In genomic region chr19:4867534-4868285, GRCh38 we compare ENCODE assay signal across 1 cellular context.
TF ChIP-seq lines count a peak whose summit lies in the region.

TSS of gene PLIN3 (minus strand) at chr19:4867667. CDS start at chr19:4861394, 6,273 bp downstream.

TF ChIP-seq in HepG2, 621 proteins besides CTCF, POLR2A, EP300 and RAD21 (continued from another document and continues in another):
- no peak for TF ChIP-seq DZIP1 (CRISPR knock-in tag; IDR thresholded peaks at IDR 0.05)
- TF ChIP-seq MBNL3 (CRISPR knock-in tag; conservative IDR thresholded peaks at IDR 0.05) = no peak
- no peak for TF ChIP-seq ZNF382 (CRISPR knock-in tag; IDR thresholded peaks at IDR 0.05; ENCODE audit: borderline replicate concordance)
- no peak for TF ChIP-seq TRIM24 (CRISPR knock-in tag; IDR thresholded peaks at IDR 0.05)
- no peak for TF ChIP-seq THRA (CRISPR knock-in tag; IDR thresholded peaks at IDR 0.05; ENCODE audit: borderline replicate concordance)
- no peak for TF ChIP-seq ONECUT2 (CRISPR knock-in tag; IDR thresholded peaks at IDR 0.05)
- TF ChIP-seq ZBTB1 (CRISPR knock-in tag; IDR thresholded peaks at IDR 0.05; ENCODE audit: borderline replicate concordance) = no peak
- TF ChIP-seq PHF5A (CRISPR knock-in tag; IDR thresholded peaks at IDR 0.05; ENCODE audit: low read depth, unreplicated experiment) = no peak
- 0 out of 2 replicates have a peak, but pooled peaks have one; percentile 38 for TF ChIP-seq ZNF619 (CRISPR knock-in tag; IDR thresholded peaks at IDR 0.05)
- TF ChIP-seq RFX3 (CRISPR knock-in tag; IDR thresholded peaks at IDR 0.05) = no peak
- peak; percentile 61; the same call in 1 of the 2 replicates for TF ChIP-seq ZNF280D (CRISPR knock-in tag; IDR thresholded peaks at IDR 0.05)
- TF ChIP-seq RBAK (CRISPR knock-in tag; IDR thresholded peaks at IDR 0.05) = no peak
- no peak for TF ChIP-seq ZNF609 (CRISPR knock-in tag; IDR thresholded peaks at IDR 0.05; ENCODE audit: borderline replicate concordance)
- TF ChIP-seq SRSF4 (IDR thresholded peaks at IDR 0.05; ENCODE audit: low read depth, low read length, poor library complexity, severe bottlenecking) = no peak
- TF ChIP-seq DR1 (CRISPR knock-in tag; IDR thresholded peaks at IDR 0.05) = peak; percentile 69; the same call in 1 of the 2 replicates
- TF ChIP-seq ZNF782 (CRISPR knock-in tag; IDR thresholded peaks at IDR 0.05; ENCODE audit: borderline replicate concordance) = no peak
- TF ChIP-seq PBX2 (CRISPR knock-in tag; IDR thresholded peaks at IDR 0.05) = peak; percentile 94
- TF ChIP-seq ZBTB3 (CRISPR knock-in tag; IDR thresholded peaks at IDR 0.05; ENCODE audit: borderline replicate concordance, low read depth) = peak; percentile 77; the same call in 1 of the 2 replicates
- TF ChIP-seq KDM1A (CRISPR knock-in tag; IDR thresholded peaks at IDR 0.05) = peak; percentile 98
- TF ChIP-seq TBX2 (CRISPR knock-in tag; IDR thresholded peaks at IDR 0.05; ENCODE audit: borderline replicate concordance) = peak; percentile 64
- TF ChIP-seq ERF (CRISPR knock-in tag; IDR thresholded peaks at IDR 0.05) = no peak
- no peak for TF ChIP-seq REST (IDR thresholded peaks at IDR 0.05; ENCODE audit: borderline replicate concordance in 1 of 2, low read depth in 1 of 2, low read length in 2 of 2)
- no peak for TF ChIP-seq ZNF34 (CRISPR knock-in tag; IDR thresholded peaks at IDR 0.05; ENCODE audit: borderline replicate concordance)
- TF ChIP-seq SKI (IDR thresholded peaks at IDR 0.05; ENCODE audit: partially characterized antibody) = peak; percentile 57
- no peak for TF ChIP-seq TEAD3 (CRISPR knock-in tag; optimal IDR thresholded peaks at IDR 0.05; ENCODE audit: borderline replicate concordance)
- TF ChIP-seq HIC2 (CRISPR knock-in tag; IDR thresholded peaks at IDR 0.05; ENCODE audit: low read depth) = no peak
- TF ChIP-seq MLXIP (CRISPR knock-in tag; IDR thresholded peaks at IDR 0.05; ENCODE audit: borderline replicate concordance) = no peak
- peak; percentile 78 for TF ChIP-seq RBFOX2 (IDR thresholded peaks at IDR 0.05; ENCODE audit: low read depth, low read length)
- no peak for TF ChIP-seq AHR (CRISPR knock-in tag; IDR thresholded peaks at IDR 0.05)
- no peak for TF ChIP-seq AGO1 (IDR thresholded peaks at IDR 0.05; ENCODE audit: low read depth, low read length, poor library complexity, severe bottlenecking)
- TF ChIP-seq BHLHE40 (IDR thresholded peaks at IDR 0.05; ENCODE audit: low read length) = no peak
- TF ChIP-seq PHF21A (CRISPR knock-in tag; IDR thresholded peaks at IDR 0.05) = peak; percentile 67
